In the genomic region with DNA sequence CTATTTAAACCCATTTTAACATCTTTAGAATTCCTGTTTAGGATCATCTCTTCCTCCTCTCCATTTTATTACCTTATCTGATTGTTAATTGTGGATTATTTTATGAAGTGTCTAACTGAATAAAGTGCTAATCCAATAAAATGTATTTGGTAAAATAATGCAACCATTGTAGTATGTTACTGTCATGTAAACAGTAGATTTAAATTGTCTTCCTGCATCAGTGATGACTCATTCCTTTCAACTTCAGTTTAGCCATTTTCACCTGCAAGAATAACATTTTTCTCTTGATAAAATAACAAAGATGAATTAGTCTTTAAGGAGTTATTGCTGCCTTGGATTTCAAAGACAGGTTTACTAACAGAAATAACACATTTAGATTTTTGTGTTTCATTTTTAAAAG, we compare ENCODE assay signal across 14 cellular contexts. TPM values are rescaled to one million over a fixed set of nuclear protein-coding genes. Genes with fewer than 3 reads are reported as not detected.
A peak's percentile ranks its signal among the peaks of the same experiment; 100 is the strongest.
DNase-seq lines count a peak whose midpoint lies in the region; ATAC-seq and TF ChIP-seq lines count a peak whose summit lies in the region.
"Had no signal": no experiment of that assay in that cellular context is flagged by ENCODE, and none has a peak within 500 bp of the region (broad histone marks: within the 10 kb centered on the region; RNA-seq: fewer than 3 reads in every experiment).

No MANE protein-coding gene starts in this region.

- H3K4me3 ChIP-seq in HUES64 (ENCODE audit: low read length) (no peak overlapping the region), adipocyte (ENCODE audit: low read length) (peak overlapping the region; percentile 100)
- H3K4me3 ChIP-seq: hepatocyte had no signal

- CTCF ChIA-PET in activated CD4-positive, alpha-beta T cell treated with anti-CD3 and anti-CD28 coated beads, Interleukin-2, amount 10 ng/mL, durations not matched to agents 7 days and 5 days (lab: Charles Lee): interaction anchor here (0.8 to 1.3 kb wide), 3 partner anchors 9 to 53 kb away, joined by 3 to 4 read pairs (median 4); no protein-coding TSS in a partner anchor

- H3K9me3 ChIP-seq in HUES64 (ENCODE audit: insufficient read depth, low read depth, low read length) (no peaks in the 10 kb centered on the region), adipocyte (ENCODE audit: control insufficient read depth, low read length) (no peaks in the 10 kb centered on the region)

- H3K27me3 ChIP-seq in HUES64 (ENCODE audit: insufficient read depth, low read length) (no peaks in the 10 kb centered on the region), adipocyte (replicated peaks; ENCODE audit: control insufficient read depth, insufficient read depth, low read length) (no peaks in the 10 kb centered on the region)
- H3K27me3 ChIP-seq: hepatocyte had no signal

- H3K27ac Mint-ChIP-seq in activated CD4-positive, alpha-beta T cell treated with anti-CD3 and anti-CD28 coated beads, Interleukin-2, amount 10 ng/mL, durations not matched to agents 7 days and 5 days: peak overlapping the region; percentile 36
- peak overlapping the region; percentile 39 to 81 for H3K27ac Mint-ChIP-seq in natural killer cell
- H3K27ac Mint-ChIP-seq: stimulated activated memory B cell treated with anti-CD40 and anti-IgM and Interleukin-4, amounts not matched to agents 10 μg/mL and 1 μg/mL and 100 μg/mL, for 72 hours had no signal

- intact Hi-C loops in natural killer cell (cut with micrococcal nuclease): loop anchor here (1.0 kb wide), 3 partner anchors 220 to 255 kb away; a partner anchor contains a TSS

- no peak overlapping the region for H3K9ac ChIP-seq in HUES64 (ENCODE audit: low read depth, low read length)
- H3K9ac ChIP-seq in adipocyte (ENCODE audit: low read length): no peak overlapping the region

- H3K36me3 ChIP-seq in HUES64 (ENCODE audit: insufficient read depth, low read length) (no peaks in the 10 kb centered on the region), adipocyte (ENCODE audit: control insufficient read depth, insufficient read depth, low read length, severe bottlenecking) (no peaks in the 10 kb centered on the region)

- no peak for DNase-seq in activated CD4-positive, alpha-beta T cell treated with anti-CD3 and anti-CD28 coated beads, Interleukin-2, amount 10 ng/mL, durations not matched to agents 7 days and 5 days
- DNase-seq in activated CD4-positive, alpha-beta T cell treated with anti-CD3 and anti-CD28 coated beads for 4 hours: no peak
- DNase-seq in adipocyte (ENCODE audit: low read depth) (no peak), natural killer cell (no peak), NCI-H345 treated with DMSO at 0.1 percent for 48 hours (lab: John Stamatoyannopoulos, UW; ENCODE audit: unreplicated experiment) (no peak)
- no peak for DNase-seq in stimulated activated CD4-positive, alpha-beta T cell treated with anti-CD3 and anti-CD28 coated beads, Interleukin-12 subunit alpha, Interleukin-12 subunit beta, amount 100 ng/mL, for 4 hours
- DNase-seq: activated CD4-positive, alpha-beta T cell treated with anti-CD3 and anti-CD28 coated beads, Interleukin-2, amount 50 U/mL, for 1 hour; NCI-H2107; small intestine had no signal

- no peaks in the 10 kb centered on the region for H3K9me3 Mint-ChIP-seq in activated CD4-positive, alpha-beta T cell treated with anti-CD3 and anti-CD28 coated beads, Interleukin-2, amount 10 ng/mL, durations not matched to agents 7 days and 5 days
- no peaks in the 10 kb centered on the region for H3K9me3 Mint-ChIP-seq in natural killer cell
- H3K9me3 Mint-ChIP-seq: stimulated activated memory B cell treated with anti-CD40 and anti-IgM and Interleukin-4, amounts not matched to agents 10 μg/mL and 1 μg/mL and 100 μg/mL, for 72 hours had no signal

- H3K27me3 Mint-ChIP-seq in activated CD4-positive, alpha-beta T cell treated with anti-CD3 and anti-CD28 coated beads, Interleukin-2, amount 10 ng/mL, durations not matched to agents 7 days and 5 days: no peaks in the 10 kb centered on the region
- no peaks in the 10 kb centered on the region for H3K27me3 Mint-ChIP-seq in natural killer cell (ENCODE audit: low read depth in 2 of 2)
- H3K27me3 Mint-ChIP-seq: stimulated activated memory B cell treated with anti-CD40 and anti-IgM and Interleukin-4, amounts not matched to agents 10 μg/mL and 1 μg/mL and 100 μg/mL, for 72 hours had no signal

- no peak for TF ChIP-seq CTCF in natural killer cell (IDR thresholded peaks at IDR 0.05)

- POLR2A ChIA-PET in activated CD4-positive, alpha-beta T cell treated with anti-CD3 and anti-CD28 coated beads, Interleukin-2, amount 10 ng/mL, durations not matched to agents 7 days and 5 days (lab: Charles Lee): no interaction called here

- peaks cover 24% of the 10 kb centered on the region for H3K36me3 Mint-ChIP-seq in activated CD4-positive, alpha-beta T cell treated with anti-CD3 and anti-CD28 coated beads, Interleukin-2, amount 10 ng/mL, durations not matched to agents 7 days and 5 days (ENCODE audit: low read depth)
- H3K36me3 Mint-ChIP-seq in natural killer cell: peaks cover 8% of the 10 kb centered on the region
- H3K36me3 Mint-ChIP-seq: stimulated activated memory B cell treated with anti-CD40 and anti-IgM and Interleukin-4, amounts not matched to agents 10 μg/mL and 1 μg/mL and 100 μg/mL, for 72 hours had no signal

- peak overlapping the region; percentile 21; the same call in 1 of the 2 replicates for H3K27ac ChIP-seq in HUES64 (ENCODE audit: low read depth, low read length)
- H3K27ac ChIP-seq: hepatocyte had no signal

- H3K4me1 ChIP-seq in HUES64 (ENCODE audit: insufficient read depth, low read length) (peaks cover 43% of the 10 kb centered on the region), adipocyte (ENCODE audit: control insufficient read depth, insufficient read depth, low read length) (peaks cover 58% of the 10 kb centered on the region)

- peaks cover 66% of the 10 kb centered on the region for H3K4me1 Mint-ChIP-seq in activated CD4-positive, alpha-beta T cell treated with anti-CD3 and anti-CD28 coated beads, Interleukin-2, amount 10 ng/mL, durations not matched to agents 7 days and 5 days
- H3K4me1 Mint-ChIP-seq in natural killer cell: peaks cover 83 to 85% of the 10 kb centered on the region in 2 donors

- H3K4me3 Mint-ChIP-seq in activated CD4-positive, alpha-beta T cell treated with anti-CD3 and anti-CD28 coated beads, Interleukin-2, amount 10 ng/mL, durations not matched to agents 7 days and 5 days: no peak overlapping the region
- H3K4me3 Mint-ChIP-seq in natural killer cell: peak overlapping the region; percentile 79
- H3K4me3 Mint-ChIP-seq: stimulated activated memory B cell treated with anti-CD40 and anti-IgM and Interleukin-4, amounts not matched to agents 10 μg/mL and 1 μg/mL and 100 μg/mL, for 72 hours had no signal

- ATAC-seq in natural killer cell (no peak), HG02571 (IDR thresholded peaks at IDR 0.05; ENCODE audit: unreplicated experiment) (no peak)
- ATAC-seq: Right ventricle myocardium inferior; stimulated activated memory B cell treated with anti-CD40 and anti-IgM and Interleukin-4, amounts not matched to agents 10 μg/mL and 1 μg/mL and 100 μg/mL, for 72 hours had no signal

RNA-seq across cellular contexts. Expression of a gene that starts 5.4 kb away (rescaled TPM):
- total RNA-seq in activated CD4-positive, alpha-beta T cell treated with anti-CD3 and anti-CD28 coated beads, Interleukin-2, amount 10 ng/mL, durations not matched to agents 7 days and 5 days: 10 to 100 TPM; 59.9 to 63.9 TPM
- 22.1 TPM for polyA plus RNA-seq in HUES64 (2013, experiment 1 of 2)
- 22.0 TPM for polyA plus RNA-seq in HUES64 (2013, experiment 2 of 2)
- 10 to 100 TPM; 74.0 to 99.8 (median 86.4) TPM for total RNA-seq in natural killer cell
